ENCODE assay signal across 18 cellular contexts in the genomic region with DNA sequence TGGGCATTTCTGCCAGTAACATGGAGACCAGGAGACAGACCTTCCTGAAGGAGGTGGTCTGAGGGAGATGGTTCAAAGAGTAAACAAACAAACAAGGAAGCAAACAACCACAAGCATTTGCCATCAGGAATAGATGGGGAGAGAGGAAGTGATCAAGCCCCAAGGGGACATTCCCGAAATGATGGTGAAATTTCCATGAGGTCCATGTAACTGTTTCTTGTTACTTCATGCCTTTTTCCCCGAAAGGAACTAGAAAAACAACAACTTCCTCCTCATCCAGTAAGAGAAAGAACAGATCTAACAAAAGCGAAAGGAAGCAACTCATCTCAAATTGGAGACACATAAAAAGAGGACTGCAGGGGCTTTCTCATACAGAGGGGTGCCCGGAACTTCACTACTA.
"Had no signal": no experiment of that assay in that cellular context is flagged by ENCODE, and none has a peak within 500 bp of the region (broad histone marks: within the 10 kb centered on the region; RNA-seq: fewer than 3 reads in every experiment).

No MANE protein-coding gene starts in this region.

- H3K36me3 Mint-ChIP-seq: natural killer cell treated with Interleukin-12 subunit alpha and Interleukin-12 subunit beta and Interleukin-15 and Interleukin-18, amount 100 ng/mL, for 72 hours; stimulated activated effector memory CD8-positive, alpha-beta T cell treated with anti-CD3 and anti-CD28 coated beads, Interleukin-12 subunit alpha, Interleukin-12 subunit beta, amount 100 ng/mL, for 72 hours; type B pancreatic cell had no signal

- H3K9me3 Mint-ChIP-seq: activated CD4-positive, alpha-beta T cell treated with anti-CD3 and anti-CD28 coated beads, Interleukin-2, amount 10 ng/mL, durations not matched to agents 7 days and 5 days; activated T-cell treated with anti-CD3 and anti-CD28 coated beads, Interleukin-2, amount 50 U/mL, for 72 hours; natural killer cell treated with Interleukin-12 subunit alpha and Interleukin-12 subunit beta and Interleukin-15 and Interleukin-18, amount 100 ng/mL, for 72 hours; stimulated activated effector memory CD8-positive, alpha-beta T cell treated with anti-CD3 and anti-CD28 coated beads, Interleukin-12 subunit alpha, Interleukin-12 subunit beta, amount 100 ng/mL, for 72 hours; type B pancreatic cell had no signal

- H3K4me3 Mint-ChIP-seq: activated CD4-positive, alpha-beta T cell treated with anti-CD3 and anti-CD28 coated beads, Interleukin-2, amount 10 ng/mL, durations not matched to agents 7 days and 5 days; activated T-cell treated with anti-CD3 and anti-CD28 coated beads, Interleukin-2, amount 50 U/mL, for 72 hours; natural killer cell treated with Interleukin-12 subunit alpha and Interleukin-12 subunit beta and Interleukin-15 and Interleukin-18, amount 100 ng/mL, for 72 hours; stimulated activated effector memory CD8-positive, alpha-beta T cell treated with anti-CD3 and anti-CD28 coated beads, Interleukin-12 subunit alpha, Interleukin-12 subunit beta, amount 100 ng/mL, for 72 hours; type B pancreatic cell had no signal

- H3K27ac ChIP-seq: coronary artery, lower lobe of right lung, stomach, testis had no signal

- H3K36me3 ChIP-seq: lower lobe of right lung, stomach had no signal

- H3K4me3 ChIP-seq: body of pancreas, coronary artery, lower lobe of right lung, smooth muscle cell, stomach, testis had no signal

- H3K9me3 ChIP-seq: body of pancreas, lower lobe of right lung, stomach, testis had no signal

- H3K4me1 ChIP-seq: body of pancreas, lower lobe of right lung, stomach had no signal

- ATAC-seq: activated T-cell treated with anti-CD3 and anti-CD28 coated beads, Interleukin-2, amount 50 U/mL, for 72 hours; body of pancreas; lower lobe of right lung; natural killer cell treated with Interleukin-12 subunit alpha and Interleukin-12 subunit beta and Interleukin-15 and Interleukin-18, amount 100 ng/mL, for 72 hours; stimulated activated effector memory CD8-positive, alpha-beta T cell treated with anti-CD3 and anti-CD28 coated beads, Interleukin-12 subunit alpha, Interleukin-12 subunit beta, amount 100 ng/mL, for 72 hours had no signal

- H3K27me3 ChIP-seq: body of pancreas, stomach, testis had no signal

- H3K27ac Mint-ChIP-seq: activated CD4-positive, alpha-beta T cell treated with anti-CD3 and anti-CD28 coated beads, Interleukin-2, amount 10 ng/mL, durations not matched to agents 7 days and 5 days; natural killer cell treated with Interleukin-12 subunit alpha and Interleukin-12 subunit beta and Interleukin-15 and Interleukin-18, amount 100 ng/mL, for 72 hours; stimulated activated effector memory CD8-positive, alpha-beta T cell treated with anti-CD3 and anti-CD28 coated beads, Interleukin-12 subunit alpha, Interleukin-12 subunit beta, amount 100 ng/mL, for 72 hours; type B pancreatic cell had no signal

- DNase-seq: activated CD4-positive, alpha-beta T cell treated with anti-CD3 and anti-CD28 coated beads, Interleukin-2, amount 10 ng/mL, durations not matched to agents 7 days and 5 days; activated CD4-positive, CD25-positive, alpha-beta regulatory T cell; activated CD8-positive, alpha-beta memory T cell treated with anti-CD3 and anti-CD28 coated beads for 24 hours; activated effector memory CD4-positive, alpha-beta T cell treated with anti-CD3 and anti-CD28 coated beads, Interleukin-2, amount 50 U/mL, for 16 hours; activated naive CD4-positive, alpha-beta T cell treated with anti-CD3 and anti-CD28 coated beads, Interleukin-2, amount 50 U/mL, for 16 hours; activated T-cell treated with anti-CD3 and anti-CD28 coated beads, Interleukin-2, amount 50 U/mL, for 72 hours; amygdala; lower lobe of right lung; stimulated activated CD4-positive, alpha-beta T cell treated with anti-CD3 and anti-CD28 coated beads, Interleukin-4, amount 100 ng/mL, for 24 hours; stomach; T1000; testis had no signal
